In genomic region chrX:103919336-103919682, GRCh38 we compare ENCODE assay signal across 8 cellular contexts. TPM values are rescaled to one million over a fixed set of nuclear protein-coding genes. Genes with fewer than 3 reads are reported as not detected.
DNase-seq lines count a peak whose midpoint lies in the region; ATAC-seq and TF ChIP-seq lines count a peak whose summit lies in the region.

No MANE protein-coding gene starts in this region.

- H3K27ac Mint-ChIP-seq in activated naive CD4-positive, alpha-beta T cell treated with anti-CD3 and anti-CD28 coated beads, Interleukin-2, amount 50 U/mL, for 72 hours = peak overlapping the region; percentile 97
- H3K27ac Mint-ChIP-seq in progenitor cell of endocrine pancreas = peak overlapping the region; percentile 97

- no peaks in the 10 kb centered on the region for H4K20me1 ChIP-seq in BLaER1

- ATAC-seq in GM18861 (IDR thresholded peaks at IDR 0.05; ENCODE audit: unreplicated experiment) (peak; percentile 38), HG03039 (IDR thresholded peaks at IDR 0.05; ENCODE audit: unreplicated experiment) (peak; percentile 48), heart left ventricle (peak; percentile 23 to 60 (median 58))
- peak; percentile 59 to 61 for ATAC-seq in activated naive CD4-positive, alpha-beta T cell treated with anti-CD3 and anti-CD28 coated beads, Interleukin-2, amount 50 U/mL, for 72 hours

- H3K9me3 ChIP-seq in BLaER1 = no peaks in the 10 kb centered on the region
- H3K9me3 ChIP-seq in heart left ventricle = peaks cover 0 to 13% (median 0%) of the 10 kb centered on the region in 12 donors

- H3K4me3 Mint-ChIP-seq in progenitor cell of endocrine pancreas (ENCODE audit: low read depth) = peak overlapping the region; percentile 79

- no peaks in the 10 kb centered on the region for H3K9me3 Mint-ChIP-seq in activated naive CD4-positive, alpha-beta T cell treated with anti-CD3 and anti-CD28 coated beads, Interleukin-2, amount 50 U/mL, for 72 hours
- peaks cover 9% of the 10 kb centered on the region for H3K9me3 Mint-ChIP-seq in progenitor cell of endocrine pancreas (ENCODE audit: low read depth)

- peak; percentile 8 for DNase-seq in NCI-H226
- DNase-seq in activated naive CD4-positive, alpha-beta T cell treated with anti-CD3 and anti-CD28 coated beads, Interleukin-2, amount 50 U/mL, for 72 hours (ENCODE audit: low spot score in 2 of 2) = no peak
- DNase-seq in heart left ventricle = no peak
- no peak for DNase-seq in progenitor cell of endocrine pancreas (ENCODE audit: low spot score, unreplicated experiment)
- DNase-seq in HT-29 (ENCODE audit: low spot score) = no peak

- 13 to 37% (median 23%) methylated on average over 7 to 9 of the region's 9 CpGs for WGBS in heart left ventricle, 4 donors

- H3K27ac ChIP-seq in BLaER1 (peak overlapping the region; percentile 81), heart left ventricle (peak overlapping the region; percentile 4 to 82 (median 68))

- peak in 2 of 12 donors; percentile 10 to 21 for TF ChIP-seq CTCF in heart left ventricle (IDR thresholded peaks at IDR 0.05)
- TF ChIP-seq CTCF in progenitor cell of endocrine pancreas (IDR thresholded peaks at IDR 0.05; ENCODE audit: unreplicated experiment) = peak; percentile 35

- peak overlapping the region; percentile 81 for H3K9ac ChIP-seq in BLaER1

- TF ChIP-seq POLR2A in heart left ventricle (IDR thresholded peaks at IDR 0.05) = no peak

- peak overlapping the region; percentile 67 for H3K4me2 ChIP-seq in BLaER1

- H3K36me3 ChIP-seq in BLaER1 = peaks cover 16% of the 10 kb centered on the region; the same call in 1 of the 2 replicates
- H3K36me3 ChIP-seq in heart left ventricle = no peaks in the 10 kb centered on the region

- H3K4me1 ChIP-seq in BLaER1 = peaks cover 13% of the 10 kb centered on the region
- H3K4me1 ChIP-seq in heart left ventricle = peaks cover 0 to 7% (median 0%) of the 10 kb centered on the region in 12 donors

- H3K27me3 ChIP-seq in BLaER1 (no peaks in the 10 kb centered on the region), heart left ventricle (peaks cover 0 to 21% (median 0%) of the 10 kb centered on the region in 9 donors)

- H3K4me3 ChIP-seq in BLaER1 (peak overlapping the region; percentile 72), heart left ventricle (peak overlapping the region in 11 of 12 donors; percentile 27 to 82 (median 59))

- H3K4me1 Mint-ChIP-seq in progenitor cell of endocrine pancreas (ENCODE audit: low read depth) = peaks cover 2% of the 10 kb centered on the region

- peaks cover 12% of the 10 kb centered on the region in 2 donors for H3K36me3 Mint-ChIP-seq in activated naive CD4-positive, alpha-beta T cell treated with anti-CD3 and anti-CD28 coated beads, Interleukin-2, amount 50 U/mL, for 72 hours
- H3K36me3 Mint-ChIP-seq in progenitor cell of endocrine pancreas (ENCODE audit: insufficient read depth) = peaks cover 2% of the 10 kb centered on the region

- peaks cover 3% of the 10 kb centered on the region for H3K27me3 Mint-ChIP-seq in progenitor cell of endocrine pancreas

- intact Hi-C loops in heart left ventricle (cut with DNase I) = loop anchor here in 1 of 10 donors (2.0 kb wide), 1 partner anchor 75 kb away; no protein-coding TSS in a partner anchor

RNA-seq across cellular contexts. Expression of gene TMSB15B, which starts 43.1 kb away (rescaled TPM):
- total RNA-seq in activated naive CD4-positive, alpha-beta T cell treated with anti-CD3 and anti-CD28 coated beads, Interleukin-2, amount 50 U/mL, for 72 hours = 10 to 100 TPM in 1 of 2 donors, 1 to 10 TPM in 1; 6.4 to 12.9 TPM
- total RNA-seq in heart left ventricle = 1 to 10 TPM in 1 of 9 donors, under 1 TPM in 6, not detected in 2; 0.14 to 1.2 (median 0.56) TPM
- under 1 TPM; 0.38 to 0.94 TPM for polyA plus RNA-seq in heart left ventricle
- 20.9 and 22.2 TPM in 2 replicates for total RNA-seq in progenitor cell of endocrine pancreas
- not detected in 2 replicates for total RNA-seq in HT-29 (2014; rRNA removed; shearing (Covaris generic))
